8 cellular contexts compared by ENCODE assay signal in genomic region chr22:36405671-36406070, GRCh38.
DNase-seq lines count a peak whose midpoint lies in the region; ATAC-seq and TF ChIP-seq lines count a peak whose summit lies in the region.

No MANE protein-coding gene starts in this region.

- peak overlapping the region; percentile 87 for H3K27ac ChIP-seq in DND-41 (ENCODE audit: low read length)

- H3K4me1 ChIP-seq in DND-41 (ENCODE audit: insufficient read depth, low read length) = peaks cover 32% of the 10 kb centered on the region

- H2AFZ ChIP-seq in DND-41 (ENCODE audit: low read depth, low read length) = peak overlapping the region; percentile 65

- H3K4me2 ChIP-seq in DND-41 (ENCODE audit: insufficient read depth, low read length) = peak overlapping the region; percentile 45

- H3K4me3 Mint-ChIP-seq in memory B cell = peak overlapping the region; percentile 35

- no peaks in the 10 kb centered on the region for H3K27me3 ChIP-seq in DND-41 (ENCODE audit: insufficient read depth, low read length, poor library complexity)

- no peaks in the 10 kb centered on the region for H3K9me3 ChIP-seq in DND-41 (ENCODE audit: insufficient read depth, low read length, severe bottlenecking)

- peaks cover 41% of the 10 kb centered on the region for H3K4me1 Mint-ChIP-seq in memory B cell

- H3K79me2 ChIP-seq in DND-41 (ENCODE audit: insufficient read depth, low read length) = no peaks in the 10 kb centered on the region

- ATAC-seq in DND-41 (ENCODE audit: insufficient read depth, low read depth) (peak; percentile 95), memory B cell (ENCODE audit: low read depth) (peak; percentile 76), HG02642 (IDR thresholded peaks at IDR 0.05; ENCODE audit: poor library complexity, unreplicated experiment) (no peak), GM19395 (IDR thresholded peaks at IDR 0.05; ENCODE audit: unreplicated experiment) (no peak), GM21619 (IDR thresholded peaks at IDR 0.05; ENCODE audit: unreplicated experiment) (no peak)

- H3K9me3 Mint-ChIP-seq in memory B cell = no peaks in the 10 kb centered on the region

- no peaks in the 10 kb centered on the region for H4K20me1 ChIP-seq in DND-41 (ENCODE audit: insufficient read depth, low read length)

- no peaks in the 10 kb centered on the region for H3K36me3 ChIP-seq in DND-41 (ENCODE audit: insufficient read depth, low read length)

- H3K36me3 Mint-ChIP-seq in memory B cell = no peaks in the 10 kb centered on the region

- DNase-seq in DND-41 (peak; percentile 89), NB4 (ENCODE audit: low read depth) (peak; percentile 99), activated T-cell treated with anti-CD3 and anti-CD28 coated beads for 24 hours (ENCODE audit: low read depth) (peak; percentile 19), memory B cell (ENCODE audit: low spot score in 2 of 2) (peak; percentile 46 to 49), NCI-H82 (lab: John Stamatoyannopoulos, UW) (no peak)

- peak overlapping the region; percentile 42 for H3K9ac ChIP-seq in DND-41 (ENCODE audit: low read depth, low read length)

- no peaks in the 10 kb centered on the region for H3K27me3 Mint-ChIP-seq in memory B cell

- TF ChIP-seq CTCF in DND-41 (IDR thresholded peaks at IDR 0.05; ENCODE audit: borderline replicate concordance, extremely low read depth, low read length, poor library complexity, severe bottlenecking) = peak; percentile 76
- no peak for TF ChIP-seq CTCF in NB4 (IDR thresholded peaks at IDR 0.05; ENCODE audit: low read depth, low read length)

- H3K27ac Mint-ChIP-seq in memory B cell = peak overlapping the region; percentile 89

- H3K4me3 ChIP-seq in DND-41 (ENCODE audit: low read depth in 1 of 2, low read length in 2 of 2) (peak overlapping the region in 1 of 2 experiments; percentile 18; a peak in 2 of 4 replicates), NB4 (ENCODE audit: low read depth, low read length) (no peak overlapping the region)

- TF ChIP-seq POLR2A in NB4 (IDR thresholded peaks at IDR 0.05; ENCODE audit: extremely low read depth, insufficient read length) = no peak

Comparison
In these comparisons a context has a peak if more than half of its experiments do, and no peak if none do; other contexts are left out.
1. ATAC-seq: peak in DND-41 (single experiment) and memory B cell (single experiment); none in HG02642 (single experiment), GM19395 (single experiment) and GM21619 (single experiment).